9 cellular contexts compared by ENCODE assay signal in genomic region chr12:67355428-67356385, GRCh38.
DNase-seq lines count a peak whose midpoint lies in the region; ATAC-seq and TF ChIP-seq lines count a peak whose summit lies in the region.
"Had no signal": no experiment of that assay in that cellular context is flagged by ENCODE, and none has a peak within 500 bp of the region (broad histone marks: within the 10 kb centered on the region; RNA-seq: fewer than 3 reads in every experiment).

No MANE protein-coding gene starts in this region.

- DNase-seq in SIG-M5 treated with dmso at 0.1 percent for 504 hours (lab: John Stamatoyannopoulos, UW; ENCODE audit: unreplicated experiment) (peak; percentile 32), SIG-M5 (lab: John Stamatoyannopoulos, UW) (no peak), NCI-H446 (lab: John Stamatoyannopoulos, UW) (peak; percentile 70 to 86), astrocyte of the spinal cord (ENCODE audit: low read depth, low spot score) (peak; percentile 78), iPS DF 4.7 (ENCODE audit: extremely low read depth, low spot score) (peak; percentile 22)
- DNase-seq in stimulated activated effector memory CD8-positive, alpha-beta T cell treated with anti-CD3 and anti-CD28 coated beads, Interleukin-12 subunit alpha, Interleukin-12 subunit beta, amount 100 ng/mL, for 72 hours (ENCODE audit: low spot score in 2 of 2): no peak

- in situ Hi-C loops in astrocyte of the spinal cord (cut with HindIII; ENCODE audit: low sequenced_read_pairs): no loop called here

- H3K4me3 Mint-ChIP-seq in stimulated activated effector memory CD8-positive, alpha-beta T cell treated with anti-CD3 and anti-CD28 coated beads, Interleukin-12 subunit alpha, Interleukin-12 subunit beta, amount 100 ng/mL, for 72 hours: no peak overlapping the region
- H3K4me3 Mint-ChIP-seq: stimulated activated naive CD8-positive, alpha-beta T cell treated with anti-CD3 and anti-CD28 coated beads, Interleukin-15, Interleukin-2, amounts not matched to agents 100 ng/mL and 50 ng/mL, for 24 hours had no signal

- no peaks in the 10 kb centered on the region for H3K36me3 Mint-ChIP-seq in stimulated activated effector memory CD8-positive, alpha-beta T cell treated with anti-CD3 and anti-CD28 coated beads, Interleukin-12 subunit alpha, Interleukin-12 subunit beta, amount 100 ng/mL, for 72 hours

- no peak overlapping the region for H3K27ac Mint-ChIP-seq in stimulated activated effector memory CD8-positive, alpha-beta T cell treated with anti-CD3 and anti-CD28 coated beads, Interleukin-12 subunit alpha, Interleukin-12 subunit beta, amount 100 ng/mL, for 72 hours
- H3K27ac Mint-ChIP-seq: stimulated activated naive CD8-positive, alpha-beta T cell treated with anti-CD3 and anti-CD28 coated beads, Interleukin-15, Interleukin-2, amounts not matched to agents 100 ng/mL and 50 ng/mL, for 24 hours had no signal

- H3K4me1 Mint-ChIP-seq in stimulated activated effector memory CD8-positive, alpha-beta T cell treated with anti-CD3 and anti-CD28 coated beads, Interleukin-12 subunit alpha, Interleukin-12 subunit beta, amount 100 ng/mL, for 72 hours: peaks cover 18% of the 10 kb centered on the region

- H3K4me3 ChIP-seq in astrocyte of the spinal cord (ENCODE audit: low read depth, low read length): no peak overlapping the region

- H3K9me3 Mint-ChIP-seq in stimulated activated effector memory CD8-positive, alpha-beta T cell treated with anti-CD3 and anti-CD28 coated beads, Interleukin-12 subunit alpha, Interleukin-12 subunit beta, amount 100 ng/mL, for 72 hours: no peaks in the 10 kb centered on the region

- ATAC-seq in HG02798 (IDR thresholded peaks at IDR 0.05; ENCODE audit: poor library complexity, unreplicated experiment): peak; percentile 47
- ATAC-seq in stimulated activated effector memory CD8-positive, alpha-beta T cell treated with anti-CD3 and anti-CD28 coated beads, Interleukin-12 subunit alpha, Interleukin-12 subunit beta, amount 100 ng/mL, for 72 hours: peak; percentile 75
- no peak for ATAC-seq in HG02938 (IDR thresholded peaks at IDR 0.05; ENCODE audit: unreplicated experiment)

- TF ChIP-seq CTCF in astrocyte of the spinal cord (IDR thresholded peaks at IDR 0.05; ENCODE audit: low read depth, low read length): peak; percentile 47

Comparison
In these comparisons a context has a peak if more than half of its experiments do, and no peak if none do; other contexts are left out.
1. DNase-seq: peak in SIG-M5 treated with dmso at 0.1 percent for 504 hours (single experiment), NCI-H446 (2 of 2), astrocyte of the spinal cord (single experiment) and iPS DF 4.7 (single experiment); none in SIG-M5 (single experiment) and stimulated activated effector memory CD8-positive, alpha-beta T cell treated with anti-CD3 and anti-CD28 coated beads, Interleukin-12 subunit alpha, Interleukin-12 subunit beta, amount 100 ng/mL, for 72 hours (0 of 2).